20 cellular contexts compared by ENCODE assay signal in the genomic region with DNA sequence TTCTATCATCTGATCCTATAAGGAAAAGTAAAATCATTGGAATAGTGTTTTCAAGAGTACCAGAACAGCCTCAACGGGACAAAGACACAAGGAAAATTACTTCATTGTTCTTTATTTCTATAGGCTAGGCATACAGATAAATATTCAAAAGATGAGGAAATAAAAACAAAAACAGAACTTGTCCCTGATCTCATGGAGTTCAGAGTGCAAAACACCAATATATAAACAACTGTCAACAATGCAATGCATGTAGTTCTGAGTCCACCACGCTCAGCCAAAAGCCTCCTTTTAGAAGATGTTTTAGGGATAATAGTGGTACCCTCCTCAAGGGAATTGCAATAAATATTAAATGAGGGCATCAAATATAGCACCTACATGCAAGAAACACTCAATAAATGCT. TPM values are rescaled to one million over a fixed set of nuclear protein-coding genes. Genes with fewer than 3 reads are reported as not detected.
DNase-seq lines count a peak whose midpoint lies in the region; ATAC-seq and TF ChIP-seq lines count a peak whose summit lies in the region.
"Had no signal": no experiment of that assay in that cellular context is flagged by ENCODE, and none has a peak within 500 bp of the region (broad histone marks: within the 10 kb centered on the region; RNA-seq: fewer than 3 reads in every experiment).

No MANE protein-coding gene starts in this region.

- H3K4me3 Mint-ChIP-seq in neural crest cell = peak overlapping the region; percentile 2
- H3K4me3 Mint-ChIP-seq: B cell; CD4-positive, alpha-beta T cell; CD8-positive, alpha-beta T cell had no signal

- no peaks in the 10 kb centered on the region for H3K4me1 Mint-ChIP-seq in neural crest cell
- H3K4me1 Mint-ChIP-seq: B cell had no signal

- ATAC-seq in Panc1 = no peak
- no peak for ATAC-seq in left cardiac atrium
- no peak for ATAC-seq in GM18517 (IDR thresholded peaks at IDR 0.05; ENCODE audit: unreplicated experiment)
- ATAC-seq in right lobe of liver = no peak
- ATAC-seq: CD8-positive, alpha-beta T cell had no signal

- H3K4me1 ChIP-seq in Panc1 (ENCODE audit: control insufficient read depth, insufficient read depth, low read length) (peaks cover 6% of the 10 kb centered on the region), right lobe of liver (no peaks in the 10 kb centered on the region)
- H3K4me1 ChIP-seq: Caco-2 had no signal

- peaks cover 2% of the 10 kb centered on the region for H3K36me3 Mint-ChIP-seq in neural crest cell (ENCODE audit: low read depth)

- H3K27ac Mint-ChIP-seq in neural crest cell (ENCODE audit: unreplicated experiment) = no peak overlapping the region
- H3K27ac Mint-ChIP-seq: B cell; CD4-positive, alpha-beta T cell; CD8-positive, alpha-beta T cell had no signal

- CTCF ChIA-PET in Panc1 (lab: Charles Lee) = no interaction called here

- H3K27me3 ChIP-seq in Panc1 (ENCODE audit: control insufficient read depth, insufficient read depth, low read length) = no peaks in the 10 kb centered on the region
- no peaks in the 10 kb centered on the region for H3K27me3 ChIP-seq in right lobe of liver
- H3K27me3 ChIP-seq: BLaER1 treated with 17β-estradiol and CSF1 and Interleukin-3, amounts not matched to agents 10 nM and 100 nM had no signal

- no peak for TF ChIP-seq CTCF in Panc1 (IDR thresholded peaks at IDR 0.05)
- no peak for TF ChIP-seq CTCF in choroid plexus epithelial cell (conservative IDR thresholded peaks at IDR 0.05; ENCODE audit: low read depth, low read length)
- no peak for TF ChIP-seq CTCF in neural crest cell (conservative IDR thresholded peaks at IDR 0.05)
- no peak for TF ChIP-seq CTCF in GM20000 (IDR thresholded peaks at IDR 0.05; ENCODE audit: extremely low read depth, missing control alignments)
- TF ChIP-seq CTCF in right lobe of liver (IDR thresholded peaks at IDR 0.05) = no peak

- in situ Hi-C loops in Panc1 (cut with HindIII; ENCODE audit: low pct_unique_long_range_greater_than_20kb, low sequenced_read_pairs) = no loop called here

- no peak overlapping the region for H3K4me3 ChIP-seq in Panc1 (ENCODE audit: low read depth in 2 of 2, low read length in 2 of 2)
- H3K4me3 ChIP-seq in choroid plexus epithelial cell (ENCODE audit: low read depth, low read length) = no peak overlapping the region
- no peak overlapping the region for H3K4me3 ChIP-seq in right lobe of liver
- H3K4me3 ChIP-seq: BLaER1 treated with 17β-estradiol and CSF1 and Interleukin-3, amounts not matched to agents 10 nM and 100 nM had no signal

- BruUV-seq in Panc1 (replicated peaks; lab: Mats Ljungman, UMichigan) = no TSS peak

- POLR2A ChIA-PET in Panc1 (lab: Charles Lee) = interaction anchor here (0.6 kb wide), 1 partner anchor 24 kb away, joined by 5 read pairs; no protein-coding TSS in a partner anchor

- no peaks in the 10 kb centered on the region for H3K9me3 ChIP-seq in Panc1 (ENCODE audit: control insufficient read depth, insufficient read depth, low read depth, low read length)
- H3K9me3 ChIP-seq in right lobe of liver = no peaks in the 10 kb centered on the region
- H3K9me3 ChIP-seq: BLaER1 treated with 17β-estradiol and CSF1 and Interleukin-3, amounts not matched to agents 10 nM and 100 nM; Caco-2 had no signal

- no peaks in the 10 kb centered on the region for H3K27me3 Mint-ChIP-seq in neural crest cell (ENCODE audit: low read depth)
- H3K27me3 Mint-ChIP-seq: B cell; CD4-positive, alpha-beta T cell had no signal

- DNase-seq in EH (ENCODE audit: low read depth) = peak; percentile 37
- no peak for DNase-seq in Panc1 (ENCODE audit: low read depth, low spot score)
- DNase-seq in choroid plexus epithelial cell (ENCODE audit: low read depth) = peak; percentile 37
- DNase-seq in neural crest cell (ENCODE audit: low read depth, low spot score) = no peak
- no peak for DNase-seq in left cardiac atrium
- no peak for DNase-seq in GM20000 (ENCODE audit: low spot score)
- no peak for DNase-seq in right lobe of liver
- DNase-seq: 8988T; ACHN; Caco-2; Calu3; CD4-positive, alpha-beta T cell; CD8-positive, alpha-beta T cell; DMS79 treated with DMSO at 0.1 percent for 48 hours; EL; GDM1 had no signal

- intact Hi-C loops in Panc1 (cut with micrococcal nuclease; ENCODE audit: unreplicated experiment) = no loop called here
- intact Hi-C loops in left cardiac atrium (cut with DNase I) = loop anchor here in 1 of 2 donors (10.0 kb wide), 1 partner anchor 186 kb away; no protein-coding TSS in a partner anchor
- intact Hi-C loops in right lobe of liver (cut with DNase I) = no loop called here

- H3K27ac ChIP-seq in Panc1 (ENCODE audit: low read length) (peak overlapping the region; percentile 51; the same call in 1 of the 2 replicates), right lobe of liver (no peak overlapping the region)
- H3K27ac ChIP-seq: BLaER1 treated with 17β-estradiol and CSF1 and Interleukin-3, amounts not matched to agents 10 nM and 100 nM; C4-2B had no signal

- WGBS in right lobe of liver (ENCODE audit: insufficient coverage, low coverage, low lambda C conversion rate, missing lambda C conversion rate) = 100% methylated on average over 2 of the region's 2 CpGs

- H3K36me3 ChIP-seq in Panc1 (ENCODE audit: control insufficient read depth, insufficient read depth, low read length) (no peaks in the 10 kb centered on the region), right lobe of liver (no peaks in the 10 kb centered on the region)
- H3K36me3 ChIP-seq: BLaER1 treated with 17β-estradiol and CSF1 and Interleukin-3, amounts not matched to agents 10 nM and 100 nM had no signal

- TF ChIP-seq POLR2A in right lobe of liver (IDR thresholded peaks at IDR 0.05) = no peak

- peaks cover 2% of the 10 kb centered on the region for H3K9me3 Mint-ChIP-seq in neural crest cell
- H3K9me3 Mint-ChIP-seq: CD4-positive, alpha-beta T cell; CD8-positive, alpha-beta T cell had no signal

RNA-seq across cellular contexts. Expression of a gene that starts 4.6 kb away (rescaled TPM):
- total RNA-seq in Panc1 (2021; ENCODE audit: unreplicated experiment) = 99.4 TPM
- polyA plus RNA-seq in Panc1 (2012; ENCODE audit: insufficient read length) = 23.4 TPM
- 63.9 and 69.0 TPM in 2 replicates for total RNA-seq in neural crest cell
- total RNA-seq in left cardiac atrium = 10 to 100 TPM; 17.1 to 23.7 TPM
- 1 to 10 TPM; 3.0 to 9.9 (median 5.8) TPM for total RNA-seq in right lobe of liver

Comparison
In these comparisons a context has a peak if more than half of its experiments do, and no peak if none do; other contexts are left out.
1. DNase-seq: peak in EH (single experiment) and choroid plexus epithelial cell (single experiment); none in Panc1 (single experiment), neural crest cell (single experiment), left cardiac atrium (single experiment), GM20000 (single experiment) and right lobe of liver (0 of 3).